Comparison of ENCODE assay signal across 1 cellular context in genomic region chr21:42715427-42715826, GRCh38.
A peak's percentile ranks its signal among the peaks of the same experiment; 100 is the strongest.
TF ChIP-seq lines count a peak whose summit lies in the region.

No MANE protein-coding gene starts in this region.

TF ChIP-seq in HepG2, 621 proteins besides CTCF, POLR2A, EP300 and RAD21 (continued from another document and continues in another):
- peak; percentile 63 for TF ChIP-seq ZNF687 (CRISPR knock-in tag; IDR thresholded peaks at IDR 0.05)
- peak; percentile 61; the same call in 1 of the 2 replicates for TF ChIP-seq IKZF5 (CRISPR knock-in tag; IDR thresholded peaks at IDR 0.05)
- peak; percentile 67; the same call in 1 of the 2 replicates for TF ChIP-seq ZBTB33 (CRISPR knock-in tag; IDR thresholded peaks at IDR 0.05)
- peak; percentile 72; the same call in 1 of the 2 replicates for TF ChIP-seq STAT6 (CRISPR knock-in tag; IDR thresholded peaks at IDR 0.05; ENCODE audit: borderline replicate concordance)
- 0 out of 2 replicates have a peak, but pooled peaks have one; percentile 14 for TF ChIP-seq SRF (IDR thresholded peaks at IDR 0.05; ENCODE audit: low read depth, low read length)
- TF ChIP-seq ETV5 (CRISPR knock-in tag; IDR thresholded peaks at IDR 0.05; ENCODE audit: borderline replicate concordance) = peak; percentile 88
- TF ChIP-seq SKI (IDR thresholded peaks at IDR 0.05; ENCODE audit: partially characterized antibody) = peak; percentile 96
- 0 out of 2 replicates have a peak, but pooled peaks have one; percentile 27 for TF ChIP-seq FOXK1 (CRISPR knock-in tag; IDR thresholded peaks at IDR 0.05; ENCODE audit: borderline replicate concordance, low read depth)
- TF ChIP-seq ZSCAN25 (CRISPR knock-in tag; IDR thresholded peaks at IDR 0.05) = 0 out of 2 replicates have a peak, but pooled peaks have one; percentile 38
- peak; percentile 84 for TF ChIP-seq GATAD2A (CRISPR knock-in tag; IDR thresholded peaks at IDR 0.05)
- 0 out of 2 replicates have a peak, but pooled peaks have one; percentile 29 for TF ChIP-seq POGZ (CRISPR knock-in tag; IDR thresholded peaks at IDR 0.05)
- peak; percentile 81; the same call in 1 of the 2 replicates for TF ChIP-seq SKIL (CRISPR knock-in tag; IDR thresholded peaks at IDR 0.05; ENCODE audit: borderline replicate concordance)
- peak; percentile 34; the same call in 1 of the 2 replicates for TF ChIP-seq MIER2 (CRISPR knock-in tag; IDR thresholded peaks at IDR 0.05)
- TF ChIP-seq RXRA (CRISPR knock-in tag; IDR thresholded peaks at IDR 0.05) = peak; percentile 57; the same call in 1 of the 2 replicates
- TF ChIP-seq GABPB1 (CRISPR knock-in tag; IDR thresholded peaks at IDR 0.05) = peak; percentile 49
- 0 out of 2 replicates have a peak, but pooled peaks have one; percentile 32 for TF ChIP-seq KMT2A (CRISPR knock-in tag; IDR thresholded peaks at IDR 0.05)
- peak; percentile 54; the same call in 1 of the 2 replicates for TF ChIP-seq KDM1A (CRISPR knock-in tag; IDR thresholded peaks at IDR 0.05)
- 0 out of 2 replicates have a peak, but pooled peaks have one; percentile 31 for TF ChIP-seq ZBTB43 (CRISPR knock-in tag; conservative IDR thresholded peaks at IDR 0.05)
- TF ChIP-seq ERF (CRISPR knock-in tag; IDR thresholded peaks at IDR 0.05) = 0 out of 2 replicates have a peak, but pooled peaks have one; percentile 22
- peak; percentile 63 for TF ChIP-seq NR2F6 (IDR thresholded peaks at IDR 0.05)
- peak; percentile 67 for TF ChIP-seq NR2F6 (CRISPR knock-in tag; IDR thresholded peaks at IDR 0.05)
- 0 out of 2 replicates have a peak, but pooled peaks have one; percentile 24 for TF ChIP-seq ZNF430 (CRISPR knock-in tag; IDR thresholded peaks at IDR 0.05)
- TF ChIP-seq FOXA1 (IDR thresholded peaks at IDR 0.05) = 0 out of 2 replicates have a peak, but pooled peaks have one; percentile 12
- TF ChIP-seq FOXA1 (CRISPR knock-in tag; IDR thresholded peaks at IDR 0.05) = peak; percentile 69
- TF ChIP-seq CEBPB (IDR thresholded peaks at IDR 0.05; ENCODE audit: borderline replicate concordance, low read depth, low read length) = peak; percentile 92
- peak; percentile 77 for TF ChIP-seq RARA (CRISPR knock-in tag; IDR thresholded peaks at IDR 0.05)
- TF ChIP-seq ZBTB25 (CRISPR knock-in tag; IDR thresholded peaks at IDR 0.05) = 0 out of 2 replicates have a peak, but pooled peaks have one; percentile 15
- peak; percentile 28; the same call in 1 of the 2 replicates for TF ChIP-seq THAP11 (CRISPR knock-in tag; IDR thresholded peaks at IDR 0.05)
- TF ChIP-seq PPARG (CRISPR knock-in tag; conservative IDR thresholded peaks at IDR 0.05) = peak; percentile 67
- peak; percentile 83 for TF ChIP-seq PHF21A (CRISPR knock-in tag; IDR thresholded peaks at IDR 0.05)
- TF ChIP-seq DPF2 (CRISPR knock-in tag; IDR thresholded peaks at IDR 0.05; ENCODE audit: borderline replicate concordance, low read depth) = peak; percentile 49; the same call in 1 of the 2 replicates
- peak; percentile 74; the same call in 1 of the 2 replicates for TF ChIP-seq TBX2 (CRISPR knock-in tag; IDR thresholded peaks at IDR 0.05; ENCODE audit: borderline replicate concordance)
- TF ChIP-seq RERE (CRISPR knock-in tag; IDR thresholded peaks at IDR 0.05; ENCODE audit: low read depth) = peak; percentile 56; the same call in 1 of the 2 replicates
- peak; percentile 63; the same call in 1 of the 2 replicates for TF ChIP-seq NFIC (IDR thresholded peaks at IDR 0.05; ENCODE audit: low read length)
- TF ChIP-seq ZNF350 (CRISPR knock-in tag; IDR thresholded peaks at IDR 0.05; ENCODE audit: borderline replicate concordance, low read depth) = peak; percentile 75; the same call in 1 of the 2 replicates
